Comparison of ENCODE assay signal across 10 cellular contexts in the genomic region with DNA sequence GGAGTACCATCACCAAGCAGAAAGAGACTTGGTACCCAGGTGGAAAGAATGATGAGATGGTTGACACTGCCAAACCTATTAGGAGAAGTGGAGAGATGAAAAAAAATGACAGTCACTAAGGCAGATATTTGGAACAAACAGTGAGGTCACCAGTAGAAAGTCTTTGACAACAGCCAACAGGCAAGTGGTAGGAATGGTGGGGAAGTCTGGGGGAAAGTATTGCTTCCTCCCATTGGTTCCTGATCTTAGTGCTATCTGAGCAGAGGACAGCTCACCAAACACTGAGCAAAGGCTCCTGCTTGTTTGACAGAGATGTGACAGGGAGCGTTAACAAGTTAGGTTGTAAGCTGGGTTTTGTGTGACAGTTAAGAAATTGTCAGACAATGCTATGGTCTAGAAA. TPM values are rescaled to one million over a fixed set of nuclear protein-coding genes. Genes with fewer than 3 reads are reported as not detected.
"Had no signal": no experiment of that assay in that cellular context is flagged by ENCODE, and none has a peak within 500 bp of the region (broad histone marks: within the 10 kb centered on the region; RNA-seq: fewer than 3 reads in every experiment).

No MANE protein-coding gene starts in this region.

RNA-seq across cellular contexts. Expression of gene FCGR3A, which starts 6.5 kb away (rescaled TPM):
- total RNA-seq: activated CD8-positive, alpha-beta memory T cell treated with anti-CD3 and anti-CD28 coated beads for 36 hours; activated T-helper 2 cell treated with anti-CD3 and anti-CD28 coated beads, Interferon-gamma antibody, Interleukin-2, Interleukin-4, amounts not matched to agents 10 μg/mL and 5 μg/mL and 100 μg/mL, durations not matched to agents 14 hours and 24 hours and 36 hours; cardiac muscle cell; fibroblast of lung; fibroblast of villous mesenchyme; lung microvascular endothelial cell; myocyte; progenitor cell of endocrine pancreas; renal cortical epithelial cell had no signal
- polyA plus RNA-seq: cardiac muscle cell, fibroblast of lung, keratinocyte had no signal

RNA-seq across cellular contexts. Expression of gene HSPA6, which starts 18.8 kb away (rescaled TPM):
- total RNA-seq: cardiac muscle cell, myocyte, progenitor cell of endocrine pancreas had no signal
- polyA plus RNA-seq: cardiac muscle cell had no signal

RNA-seq across cellular contexts. Expression of gene FCGR2A, which starts 37.9 kb away (rescaled TPM):
- total RNA-seq: activated CD8-positive, alpha-beta memory T cell treated with anti-CD3 and anti-CD28 coated beads for 36 hours; cardiac muscle cell; myocyte; progenitor cell of endocrine pancreas had no signal
- polyA plus RNA-seq: cardiac muscle cell had no signal
